8 cellular contexts compared by ENCODE assay signal in genomic region chr12:4857472-4858291, GRCh38. TPM values are rescaled to one million over a fixed set of nuclear protein-coding genes. Genes with fewer than 3 reads are reported as not detected.
DNase-seq lines count a peak whose midpoint lies in the region; ATAC-seq and TF ChIP-seq lines count a peak whose summit lies in the region.

No MANE protein-coding gene starts in this region.

- DNase-seq in AG04449 (ENCODE audit: low read depth, low spot score) (peak; percentile 5), NOMO-1 (lab: John Stamatoyannopoulos, UW; ENCODE audit: unreplicated experiment in 2 of 2) (peak; percentile 45 to 72), epithelial cell of esophagus (ENCODE audit: low read depth) (peak; percentile 67), mucosa of gallbladder (ENCODE audit: low spot score) (peak; percentile 77)
- DNase-seq in activated CD8-positive, alpha-beta memory T cell treated with anti-CD3 and anti-CD28 coated beads, Interleukin-2, amount 50 U/mL, for 24 hours (ENCODE audit: extremely low read depth): peak; percentile 35
- peak; percentile 31 to 61 for DNase-seq in stimulated activated CD8-positive, alpha-beta memory T cell treated with anti-CD3 and anti-CD28 coated beads, Interleukin-4, amount 100 ng/mL, for 4 hours (ENCODE audit: low read depth in 2 of 2, low spot score in 1 of 2)

- peaks cover 11% of the 10 kb centered on the region for H3K27me3 ChIP-seq in HUES48 (ENCODE audit: control insufficient read depth, insufficient read depth, low read length)

- peaks cover 9% of the 10 kb centered on the region for H3K4me1 ChIP-seq in HUES48 (ENCODE audit: control insufficient read depth, insufficient read depth, low read length)

- TF ChIP-seq CTCF in AG04449 (IDR thresholded peaks at IDR 0.05; ENCODE audit: insufficient read depth, low read length, missing control alignments) (peak; percentile 88), epithelial cell of esophagus (IDR thresholded peaks at IDR 0.05; ENCODE audit: insufficient read depth, low read depth, low read length, missing control alignments) (peak; percentile 94)

- peak overlapping the region; percentile 27 for H3K4me3 ChIP-seq in AG04449 (ENCODE audit: low read depth, low read length)
- H3K4me3 ChIP-seq in HUES48 (ENCODE audit: low read depth, low read length): peak overlapping the region; percentile 43; the same call in 1 of the 2 replicates
- no peak overlapping the region for H3K4me3 ChIP-seq in epithelial cell of esophagus (ENCODE audit: low read length)

- no peak overlapping the region for H3K9ac ChIP-seq in HUES48 (ENCODE audit: low read depth, low read length)

- no peaks in the 10 kb centered on the region for H3K9me3 ChIP-seq in HUES48 (ENCODE audit: control insufficient read depth, insufficient read depth, low read length)

- no peak overlapping the region for H3K27ac ChIP-seq in HUES48 (ENCODE audit: low read depth, low read length)

- CTCF ChIA-PET in AG04449 (lab: Yijun Ruan, JAX): interaction anchor here (0.7 to 11.6 kb wide), 50 partner anchors 10 to 939 kb away, joined by 3 to 351 read pairs (median 5); no protein-coding TSS in a partner anchor

- peak; percentile 70 for ATAC-seq in GM19023 (IDR thresholded peaks at IDR 0.05; ENCODE audit: unreplicated experiment)

- POLR2A ChIA-PET in AG04449 (lab: Yijun Ruan, JAX): no interaction called here

- H3K36me3 ChIP-seq in HUES48 (ENCODE audit: control insufficient read depth, insufficient read depth, low read length): no peaks in the 10 kb centered on the region

RNA-seq across cellular contexts. Expression of gene KCNA1, which starts 52.0 kb away (rescaled TPM):
- 0.03 TPM for total RNA-seq in mucosa of gallbladder

Comparison
In these comparisons a context has a peak if more than half of its experiments do, and no peak if none do; other contexts are left out.
1. DNase-seq: peak in every context shown above with its lines; median percentile 77 in mucosa of gallbladder; 67 in epithelial cell of esophagus; 58 in NOMO-1; 46 in stimulated activated CD8-positive, alpha-beta memory T cell treated with anti-CD3 and anti-CD28 coated beads, Interleukin-4, amount 100 ng/mL, for 4 hours; 35 in activated CD8-positive, alpha-beta memory T cell treated with anti-CD3 and anti-CD28 coated beads, Interleukin-2, amount 50 U/mL, for 24 hours; 5 in AG04449.